In genomic region chr17:41973457-41973856, GRCh38 we compare ENCODE assay signal across 13 cellular contexts. TPM values are rescaled to one million over a fixed set of nuclear protein-coding genes. Genes with fewer than 3 reads are reported as not detected.
DNase-seq lines count a peak whose midpoint lies in the region; FAIRE-seq and TF ChIP-seq lines count a peak whose summit lies in the region.
"Had no signal": no experiment of that assay in that cellular context is flagged by ENCODE, and none has a peak within 500 bp of the region (broad histone marks: within the 10 kb centered on the region; RNA-seq: fewer than 3 reads in every experiment).

No MANE protein-coding gene starts in this region.

- H2BK5ac ChIP-seq in mesenchymal stem cell (ENCODE audit: low read depth, low read length, poor library complexity, severe bottlenecking) = no peak overlapping the region

- H3K9me3 Mint-ChIP-seq in mesothelial cell of epicardium = no peaks in the 10 kb centered on the region

- 44 to 66% (median 55%) methylated on average over 13 to 21 of the region's 21 CpGs for WGBS in stomach, 5 donors
- WGBS in mesenchymal stem cell = 95% methylated on average over 21 of the region's 21 CpGs

- H3K4me2 ChIP-seq in mesenchymal stem cell (ENCODE audit: low read length, poor library complexity, severe bottlenecking) = no peak overlapping the region

- H3K4ac ChIP-seq in mesenchymal stem cell (ENCODE audit: low read depth in 1 of 2, low read length in 2 of 2) = no peak overlapping the region

- H3K36me3 Mint-ChIP-seq in mesothelial cell of epicardium = peaks cover 37% of the 10 kb centered on the region

- peak overlapping the region; percentile 9 for H3K27ac ChIP-seq in brain microvascular endothelial cell
- peak overlapping the region; percentile 62 to 74 (median 70) for H3K27ac ChIP-seq in stomach
- H3K27ac ChIP-seq in mesenchymal stem cell (ENCODE audit: low read length, poor library complexity, severe bottlenecking) = no peak overlapping the region

- peak; percentile 13 for TF ChIP-seq POLR2A in NB4 (IDR thresholded peaks at IDR 0.05; ENCODE audit: extremely low read depth, insufficient read length)
- no peak for TF ChIP-seq POLR2A in stomach (IDR thresholded peaks at IDR 0.05)

- no peak for DNase-seq in NB4 (ENCODE audit: low read depth)
- no peak for DNase-seq in brain microvascular endothelial cell
- DNase-seq in mesothelial cell of epicardium (ENCODE audit: low spot score in 2 of 2, unreplicated experiment in 2 of 2) = no peak
- no peak for DNase-seq in stomach
- no peak for DNase-seq in mesenchymal stem cell
- DNase-seq in stimulated activated CD8-positive, alpha-beta memory T cell treated with anti-CD3 and anti-CD28 coated beads, Interleukin-4, amount 100 ng/mL, for 48 hours = no peak
- DNase-seq in HTR-8/SVneo (ENCODE audit: insufficient read length, low spot score) = no peak
- no peak for DNase-seq in cerebellar cortex (ENCODE audit: low spot score)
- DNase-seq: activated CD8-positive, alpha-beta memory T cell treated with anti-CD3 and anti-CD28 coated beads, Interleukin-2, amount 10 ng/mL, durations not matched to agents 7 days and 5 days; HCEC 1CT; NCI-H1694 treated with DMSO at 0.1 percent for 48 hours had no signal

- H2BK15ac ChIP-seq in mesenchymal stem cell (ENCODE audit: low read depth, poor library complexity, severe bottlenecking) = no peak overlapping the region

- in situ Hi-C loops in brain microvascular endothelial cell (cut with HindIII; ENCODE audit: low pct_ligation_motif_present, low sequenced_read_pairs) = loop anchor here (25.0 kb wide), 1 partner anchor 139 kb away; the partner anchor contains the start of genes DHX58, HSPB9 and KAT2A

- H3K4me3 ChIP-seq in NB4 (ENCODE audit: low read depth, low read length) = no peak overlapping the region
- no peak overlapping the region for H3K4me3 ChIP-seq in brain microvascular endothelial cell (ENCODE audit: low read depth, low read length)
- H3K4me3 ChIP-seq in stomach = no peak overlapping the region
- no peak overlapping the region for H3K4me3 ChIP-seq in mesenchymal stem cell (ENCODE audit: insufficient read depth in 1 of 2, low read depth in 1 of 2, low read length in 2 of 2)
- H3K4me3 ChIP-seq: mucosa of descending colon had no signal

- no peak overlapping the region for H3K23ac ChIP-seq in mesenchymal stem cell (ENCODE audit: low read length in 2 of 2)

- H3K14ac ChIP-seq in mesenchymal stem cell (ENCODE audit: low read length in 2 of 2) = no peak overlapping the region

- H2AK5ac ChIP-seq in mesenchymal stem cell (ENCODE audit: low read length, severe bottlenecking) = no peak overlapping the region

- H3K4me1 ChIP-seq in stomach (peaks cover 22 to 93% (median 66%) of the 10 kb centered on the region in 4 donors), mesenchymal stem cell (ENCODE audit: control insufficient read depth, insufficient read depth, low read depth, low read length) (peaks cover 13% of the 10 kb centered on the region)

- H3K9me3 ChIP-seq in stomach = no peaks in the 10 kb centered on the region
- no peaks in the 10 kb centered on the region for H3K9me3 ChIP-seq in mesenchymal stem cell (ENCODE audit: control insufficient read depth, low read length)
- H3K9me3 ChIP-seq: mucosa of descending colon had no signal

- peak overlapping the region; percentile 59 for H3K27ac Mint-ChIP-seq in mesothelial cell of epicardium
- H3K27ac Mint-ChIP-seq: activated CD8-positive, alpha-beta memory T cell treated with anti-CD3 and anti-CD28 coated beads, Interleukin-2, amount 10 ng/mL, durations not matched to agents 7 days and 5 days had no signal

- TF ChIP-seq CTCF in NB4 (IDR thresholded peaks at IDR 0.05; ENCODE audit: low read depth, low read length) = no peak
- TF ChIP-seq CTCF in brain microvascular endothelial cell (IDR thresholded peaks at IDR 0.05; ENCODE audit: low read depth, low read length, missing control alignments) = no peak
- no peak for TF ChIP-seq CTCF in mesothelial cell of epicardium (IDR thresholded peaks at IDR 0.05; ENCODE audit: unreplicated experiment)
- no peak for TF ChIP-seq CTCF in stomach (IDR thresholded peaks at IDR 0.05)

- H3K4me3 Mint-ChIP-seq in mesothelial cell of epicardium = no peak overlapping the region
- H3K4me3 Mint-ChIP-seq: activated CD8-positive, alpha-beta memory T cell treated with anti-CD3 and anti-CD28 coated beads, Interleukin-2, amount 10 ng/mL, durations not matched to agents 7 days and 5 days had no signal

- no peak overlapping the region for H3K9ac ChIP-seq in mesenchymal stem cell (ENCODE audit: low read length)

- no peaks in the 10 kb centered on the region for H3K27me3 ChIP-seq in brain microvascular endothelial cell (replicated peaks)
- no peaks in the 10 kb centered on the region for H3K27me3 ChIP-seq in stomach
- no peaks in the 10 kb centered on the region for H3K27me3 ChIP-seq in mesenchymal stem cell (ENCODE audit: control insufficient read depth in 1 of 2, insufficient read depth in 1 of 2, low read length in 2 of 2)

- H3K18ac ChIP-seq in mesenchymal stem cell (ENCODE audit: low read depth in 1 of 2, low read length in 2 of 2) = no peak overlapping the region

- no peak overlapping the region for H4K8ac ChIP-seq in mesenchymal stem cell (ENCODE audit: low read length)

- no peak overlapping the region for H2BK120ac ChIP-seq in mesenchymal stem cell (ENCODE audit: low read depth, low read length)

- no peak overlapping the region for H2BK12ac ChIP-seq in mesenchymal stem cell (ENCODE audit: low read length in 2 of 2)

- H2AFZ ChIP-seq in mesenchymal stem cell (ENCODE audit: low read depth, low read length) = no peak overlapping the region

- no peak for FAIRE-seq in HTR-8/SVneo (lab: Jason Lieb, UNC)
- FAIRE-seq: endothelial cell of umbilical vein had no signal

- no peak overlapping the region for H4K91ac ChIP-seq in mesenchymal stem cell (ENCODE audit: low read length)

- peaks cover 21% of the 10 kb centered on the region for H3K79me1 ChIP-seq in mesenchymal stem cell (replicated peaks; ENCODE audit: low read length, poor library complexity, severe bottlenecking)

- peaks cover 9% of the 10 kb centered on the region for H3K4me1 Mint-ChIP-seq in mesothelial cell of epicardium

- no peaks in the 10 kb centered on the region for H3K27me3 Mint-ChIP-seq in mesothelial cell of epicardium (ENCODE audit: low read depth)
- H3K27me3 Mint-ChIP-seq: activated CD8-positive, alpha-beta memory T cell treated with anti-CD3 and anti-CD28 coated beads, Interleukin-2, amount 10 ng/mL, durations not matched to agents 7 days and 5 days had no signal

- no peak for TF ChIP-seq EP300 in stomach (IDR thresholded peaks at IDR 0.05)

- peaks cover 77% of the 10 kb centered on the region for H3K36me3 ChIP-seq in brain microvascular endothelial cell (replicated peaks)
- H3K36me3 ChIP-seq in stomach = peaks cover 48 to 100% (median 96%) of the 10 kb centered on the region in 4 donors
- peaks cover 81 to 89% of the 10 kb centered on the region in 2 experiments for H3K36me3 ChIP-seq in mesenchymal stem cell (ENCODE audit: control insufficient read depth in 1 of 2, insufficient read depth in 2 of 2, low read depth in 1 of 2, low read length in 2 of 2)

- intact Hi-C loops in stomach (cut with DNase I; ENCODE audit: low total_unique reads) = no loop called here

RNA-seq across cellular contexts. Expression of gene CNP, which starts 6.9 kb away (rescaled TPM):
- 67.6 to 70.2 TPM (median 68.1 TPM) in 3 replicates for total RNA-seq in mesothelial cell of epicardium
- total RNA-seq in stomach = 10 to 100 TPM; 21.0 to 47.2 (median 30.7) TPM
- 10 to 100 TPM; 27.3 to 29.1 (median 29.0) TPM for polyA plus RNA-seq in stomach
- polyA plus RNA-seq in mesenchymal stem cell (2013, experiment 1 of 2) = 51.3 TPM
- polyA plus RNA-seq in mesenchymal stem cell (2013, experiment 2 of 2) = 50.8 TPM

RNA-seq across cellular contexts. Expression of gene ODAD4, which starts 43.0 kb away (rescaled TPM):
- total RNA-seq in mesothelial cell of epicardium = 1.3 to 2.1 TPM (median 1.7 TPM) in 3 replicates
- total RNA-seq in stomach = 1 to 10 TPM in 1 of 5 donors, not detected in 4; 1.3 TPM
- polyA plus RNA-seq in stomach = 1 to 10 TPM in 1 of 3 donors, under 1 TPM in 2; 0.78 to 2.1 (median 0.81) TPM
- 1.0 TPM for polyA plus RNA-seq in mesenchymal stem cell (2013, experiment 1 of 2)
- polyA plus RNA-seq in mesenchymal stem cell (2013, experiment 2 of 2) = 0.51 TPM

RNA-seq across cellular contexts. Expression of gene DNAJC7, which starts 43.8 kb away (rescaled TPM):
- total RNA-seq in mesothelial cell of epicardium (97.2 to 103 TPM (median 97.7 TPM) in 3 replicates), stomach (100 to 1,000 TPM in 1 of 5 donors, 10 to 100 TPM in 4; 12.3 to 161 (median 61.6) TPM)
- polyA plus RNA-seq in stomach = 10 to 100 TPM; 66.7 to 93.3 (median 74.5) TPM
- 73.0 TPM for polyA plus RNA-seq in mesenchymal stem cell (2013, experiment 1 of 2)
- polyA plus RNA-seq in mesenchymal stem cell (2013, experiment 2 of 2) = 69.4 TPM

RNA-seq across cellular contexts. Expression of gene NKIRAS2, which starts 46.4 kb away (rescaled TPM):
- total RNA-seq in mesothelial cell of epicardium (47.2 to 49.6 TPM (median 48.1 TPM) in 3 replicates), stomach (10 to 100 TPM in 4 of 5 donors, 1 to 10 TPM in 1; 7.5 to 27.4 (median 19.6) TPM)
- polyA plus RNA-seq in stomach = 10 to 100 TPM; 16.8 to 28.5 (median 27.6) TPM
- polyA plus RNA-seq in mesenchymal stem cell (2013, experiment 1 of 2) = 63.3 TPM
- 64.3 TPM for polyA plus RNA-seq in mesenchymal stem cell (2013, experiment 2 of 2)

RNA-seq across cellular contexts. Expression of gene ACLY, which starts 54.7 kb away (rescaled TPM):
- total RNA-seq in mesothelial cell of epicardium (126 to 133 TPM (median 130 TPM) in 3 replicates), stomach (100 to 1,000 TPM in 1 of 5 donors, 10 to 100 TPM in 4; 29.8 to 121 (median 48.7) TPM)
- polyA plus RNA-seq in stomach = 10 to 100 TPM; 19.8 to 23.8 (median 23.5) TPM
- polyA plus RNA-seq in mesenchymal stem cell (2013, experiment 1 of 2) = 188 TPM
- polyA plus RNA-seq in mesenchymal stem cell (2013, experiment 2 of 2) = 182 TPM
